In the genomic region with DNA sequence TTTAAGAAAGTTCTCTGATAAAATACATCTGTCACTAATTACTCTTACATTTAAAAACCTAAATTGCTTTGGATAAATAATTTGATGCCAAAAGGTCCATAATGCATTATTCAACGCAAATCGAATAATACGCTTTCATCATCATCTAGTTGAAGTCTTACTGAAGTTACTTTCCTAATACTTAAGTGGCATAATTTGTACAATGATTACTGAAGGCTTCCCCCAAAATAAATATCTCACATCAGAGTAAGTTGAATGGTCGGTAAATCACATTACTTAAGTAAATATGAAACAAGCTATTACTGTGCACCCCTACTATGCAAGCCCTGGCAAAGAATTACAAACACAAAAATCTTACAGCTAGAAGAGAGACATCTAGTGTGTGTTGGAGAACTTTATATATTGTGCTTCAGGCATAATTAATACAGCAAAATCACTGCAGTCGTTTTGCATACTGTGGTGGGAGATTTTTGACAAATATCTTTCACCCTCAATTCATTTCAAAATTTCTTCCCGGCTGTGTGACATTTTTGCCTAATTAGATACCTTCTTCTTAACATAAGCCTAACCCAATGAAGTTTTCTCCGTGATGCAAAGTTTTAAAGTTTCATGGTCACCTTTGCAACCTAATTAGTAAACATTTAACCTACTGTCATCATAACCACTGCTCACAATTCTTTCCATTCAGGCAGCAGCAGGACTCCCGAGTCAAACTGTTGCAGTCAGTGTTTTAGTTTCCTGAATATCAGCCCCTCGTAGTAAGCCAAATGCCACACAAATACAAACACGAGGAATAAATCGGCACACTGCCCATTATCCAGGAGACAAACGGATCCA, we compare ENCODE assay signal across 12 cellular contexts.
DNase-seq lines count a peak whose midpoint lies in the region; ATAC-seq, FAIRE-seq and TF ChIP-seq lines count a peak whose summit lies in the region.
"Had no signal": no experiment of that assay in that cellular context is flagged by ENCODE, and none has a peak within 500 bp of the region (broad histone marks: within the 10 kb centered on the region; RNA-seq: fewer than 3 reads in every experiment).

No MANE protein-coding gene starts in this region.

- H3K27ac ChIP-seq in dorsolateral prefrontal cortex = peak overlapping the region in 57 of 59 donors; percentile 24 to 99 (median 96)
- no peak overlapping the region for H3K27ac ChIP-seq in osteoblast (ENCODE audit: low read depth, low read length)
- no peak overlapping the region for H3K27ac ChIP-seq in pancreas

- H3K4me1 ChIP-seq in osteoblast (ENCODE audit: insufficient read depth, low read length) (no peaks in the 10 kb centered on the region), pancreas (peaks cover 0 to 15% (median 7%) of the 10 kb centered on the region in 3 donors)

- intact Hi-C loops in dorsolateral prefrontal cortex (cut with DNase I) (loop anchor here (5.0 to 10.0 kb wide), 3 partner anchors 107 to 210 kb away; partner anchors contain the start of genes AQP4 (in 1 of the 2) and KCTD1 (in 1 of the 2)), pancreas (cut with DNase I) (loop anchor here in 1 of 3 donors (10.0 kb wide), 1 partner anchor 270 kb away; no protein-coding TSS in a partner anchor)

- H3K4me3 ChIP-seq in dorsolateral prefrontal cortex (peak overlapping the region in 55 of 59 donors; percentile 10 to 84 (median 72)), osteoblast (ENCODE audit: insufficient read depth, low read length) (no peak overlapping the region), pancreas (no peak overlapping the region)

- H4K20me1 ChIP-seq in osteoblast (ENCODE audit: insufficient read depth, low read length) = no peaks in the 10 kb centered on the region

- in situ Hi-C loops in Caki2 (cut with HindIII; ENCODE audit: low pct_unique_long_range_greater_than_20kb, low sequenced_read_pairs) = no loop called here

- H3K9me3 ChIP-seq in osteoblast (ENCODE audit: low read depth, low read length) (no peaks in the 10 kb centered on the region), pancreas (no peaks in the 10 kb centered on the region)

- FAIRE-seq in pancreas (lab: Jason Lieb, UNC) = no peak

- H3K79me2 ChIP-seq in osteoblast (ENCODE audit: insufficient read depth, low read length) = no peaks in the 10 kb centered on the region

- WGBS in pancreas, 2 donors = 21 to 23% methylated on average over 12 of the region's 12 CpGs

- H3K4me2 ChIP-seq in osteoblast (ENCODE audit: insufficient read depth, low read length) = no peak overlapping the region

- H3K36me3 ChIP-seq in osteoblast (ENCODE audit: insufficient read depth, low read length) (no peaks in the 10 kb centered on the region), pancreas (no peaks in the 10 kb centered on the region)

- no peak overlapping the region for H2AFZ ChIP-seq in osteoblast (ENCODE audit: low read length)

- TF ChIP-seq CTCF in dorsolateral prefrontal cortex (IDR thresholded peaks at IDR 0.05 in 54 of 56, conservative IDR thresholded peaks at IDR 0.05 in 2 of 56; ENCODE audit: low read depth in 1 of 56, partially characterized antibody in 56 of 56) (peak in 34 of 56 donors; percentile 8 to 52 (median 28)), osteoblast (IDR thresholded peaks at IDR 0.05; ENCODE audit: extremely low read depth, low read depth, low read length) (peak; percentile 6), pancreas (IDR thresholded peaks at IDR 0.05) (no peak)

- ATAC-seq in GM18502 (IDR thresholded peaks at IDR 0.05; ENCODE audit: poor library complexity, unreplicated experiment) (no peak), pancreas (no peak)
- ATAC-seq: naive thymus-derived CD8-positive, alpha-beta T cell had no signal

- peak; percentile 25 for DNase-seq in Caki2 (ENCODE audit: low read depth)
- peak; percentile 28 for DNase-seq in NCI-H748 (lab: John Stamatoyannopoulos, UW; ENCODE audit: unreplicated experiment)
- peak in 1 of 10 donors; percentile 26 for DNase-seq in dorsolateral prefrontal cortex
- no peak for DNase-seq in osteoblast (ENCODE audit: insufficient read length, low spot score, missing footprints)
- no peak for DNase-seq in pancreas
- no peak for DNase-seq in activated CD4-positive, CD25-positive, alpha-beta regulatory T cell (lab: John Stamatoyannopoulos, UW)
- DNase-seq in activated T-cell treated with anti-CD3 and anti-CD28 coated beads, Interleukin-2, amount 50 U/mL, for 1 hour = no peak
- DNase-seq: activated naive CD8-positive, alpha-beta T cell treated with anti-CD3 and anti-CD28 coated beads, Interleukin-2, amount 10 ng/mL, durations not matched to agents 7 days and 5 days; islet precursor cell; naive thymus-derived CD8-positive, alpha-beta T cell; NCI-H2107 had no signal

- H3K27me3 ChIP-seq in dorsolateral prefrontal cortex = no peaks in the 10 kb centered on the region
- peaks cover 68% of the 10 kb centered on the region for H3K27me3 ChIP-seq in osteoblast (ENCODE audit: insufficient read depth, low read length)
- no peaks in the 10 kb centered on the region for H3K27me3 ChIP-seq in pancreas

Comparison
In these comparisons a context has a peak if more than half of its experiments do, and no peak if none do; other contexts are left out.
1. DNase-seq: peak in Caki2 (single experiment) and NCI-H748 (single experiment); none in osteoblast (single experiment), pancreas (0 of 6), activated CD4-positive, CD25-positive, alpha-beta regulatory T cell (0 of 4) and activated T-cell treated with anti-CD3 and anti-CD28 coated beads, Interleukin-2, amount 50 U/mL, for 1 hour (single experiment).
2. H3K27ac ChIP-seq: peak in dorsolateral prefrontal cortex (57 of 59); none in osteoblast (single experiment) and pancreas (0 of 4).
3. H3K4me3 ChIP-seq: peak in dorsolateral prefrontal cortex (55 of 59); none in osteoblast (single experiment) and pancreas (0 of 4).
4. CTCF ChIP-seq: peak in dorsolateral prefrontal cortex (34 of 56) and osteoblast (single experiment); none in pancreas (0 of 4).